ENCODE assay signal across 16 cellular contexts in the genomic region with DNA sequence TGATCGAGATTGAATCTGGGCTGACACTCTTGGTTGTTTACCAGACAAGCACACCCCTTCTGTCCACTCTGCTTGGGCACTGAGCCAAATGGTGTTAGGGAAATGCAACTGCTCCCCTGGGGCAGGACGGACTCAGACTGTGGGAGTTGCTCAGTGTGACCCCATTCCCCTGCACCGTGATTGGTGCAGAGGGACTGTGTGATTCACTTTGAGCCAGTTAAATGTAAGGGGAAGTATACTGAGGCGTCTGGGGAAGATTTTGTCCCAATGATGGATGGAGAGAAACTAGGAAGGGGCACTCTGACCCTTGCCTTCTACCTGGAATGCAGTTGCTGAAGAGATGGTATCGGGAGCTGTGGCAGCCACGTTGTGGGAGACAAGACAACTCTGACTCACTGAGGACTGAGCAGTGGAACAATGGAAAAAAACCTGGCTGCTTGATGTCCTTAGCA.
DNase-seq lines count a peak whose midpoint lies in the region; ATAC-seq and TF ChIP-seq lines count a peak whose summit lies in the region.
"Had no signal": no experiment of that assay in that cellular context is flagged by ENCODE, and none has a peak within 500 bp of the region (broad histone marks: within the 10 kb centered on the region; RNA-seq: fewer than 3 reads in every experiment).

No MANE protein-coding gene starts in this region.

- H2AK9ac ChIP-seq in IMR-90 (replicated peaks; ENCODE audit: low read depth, low read length, poor library complexity): no peak overlapping the region

- peak overlapping the region; percentile 67 for H3K4ac ChIP-seq in IMR-90 (ENCODE audit: low read depth, low read length)

- H4K20me1 ChIP-seq in IMR-90 (ENCODE audit: insufficient read depth, low read length): no peaks in the 10 kb centered on the region
- no peaks in the 10 kb centered on the region for H4K20me1 ChIP-seq in osteoblast (ENCODE audit: insufficient read depth, low read length)
- H4K20me1 ChIP-seq in PC-3 (ENCODE audit: low read length): no peaks in the 10 kb centered on the region

- WGBS in IMR-90 (ENCODE audit: extremely low coverage in 2 of 2, insufficient read length in 1 of 2), 2 experiments: 60% methylated on average over 1 of the region's 6 CpGs; no CpG with 5 or more reads in 1 of the 2 experiments
- WGBS in heart right ventricle, 2 donors: 52 to 67% methylated on average over 6 of the region's 6 CpGs

- no peak for DNase-seq in IMR-90
- peak; percentile 50 to 75 for DNase-seq in heart right ventricle
- no peak for DNase-seq in osteoblast (ENCODE audit: insufficient read length, low spot score, missing footprints)
- DNase-seq in PC-3: no peak
- no peak for DNase-seq in stimulated activated CD4-positive, alpha-beta T cell treated with anti-CD3 and anti-CD28 coated beads, Interleukin-1b, Interleukin-23, amount 100 ng/mL, for 48 hours
- DNase-seq: activated effector memory CD4-positive, alpha-beta T cell treated with anti-CD3 and anti-CD28 coated beads, Interleukin-2, amount 50 U/mL, for 16 hours; NCI-H1048; NCI-H226; stimulated activated naive CD4-positive, alpha-beta T cell treated with Interleukin-2 at 50 U/mL for 16 hours; uterus had no signal

- intact Hi-C loops in IMR-90 (cut with micrococcal nuclease) (no loop called here), heart right ventricle (cut with DNase I) (no loop called here), PC-3 (cut with micrococcal nuclease) (no loop called here)

- H3K18ac ChIP-seq in IMR-90 (ENCODE audit: low read depth, low read length): peak overlapping the region; percentile 17; the same call in 1 of the 2 replicates

- H3K4me2 ChIP-seq in IMR-90 (ENCODE audit: low read depth, low read length) (no peak overlapping the region), osteoblast (ENCODE audit: insufficient read depth, low read length) (peak overlapping the region; percentile 8), PC-3 (ENCODE audit: low read length) (no peak overlapping the region)

- no peaks in the 10 kb centered on the region for H3K79me1 ChIP-seq in IMR-90 (ENCODE audit: low read depth in 1 of 2, low read length in 2 of 2)

- no peak overlapping the region; the same call in 1 of the 2 replicates for H3K27ac ChIP-seq in IMR-90 (ENCODE audit: insufficient read depth, low read length)
- H3K27ac ChIP-seq in heart right ventricle: no peak overlapping the region
- H3K27ac ChIP-seq in osteoblast (ENCODE audit: low read depth, low read length): no peak overlapping the region
- H3K27ac ChIP-seq in PC-3 (ENCODE audit: low read length): no peak overlapping the region
- H3K27ac ChIP-seq: neutrophil, skin epidermis, uterus had no signal

- ATAC-seq in IMR-90 (ENCODE audit: low read depth): no peak
- peak; percentile 46 to 84 (median 56) for ATAC-seq in heart right ventricle
- ATAC-seq in GM21526 (IDR thresholded peaks at IDR 0.05; ENCODE audit: low FRiP score, unreplicated experiment): no peak
- ATAC-seq in PC-3: no peak
- no peak for ATAC-seq in HG03432 (IDR thresholded peaks at IDR 0.05; ENCODE audit: unreplicated experiment)
- ATAC-seq: WTC11 had no signal

- H2AFZ ChIP-seq in IMR-90 (replicated peaks; ENCODE audit: low read length, poor library complexity) (peak overlapping the region; percentile 40), osteoblast (ENCODE audit: low read length) (no peak overlapping the region), PC-3 (ENCODE audit: low read length) (no peak overlapping the region)

- TF ChIP-seq RAD21 in IMR-90 (IDR thresholded peaks at IDR 0.05; ENCODE audit: low read length): no peak

- H4K91ac ChIP-seq in IMR-90 (ENCODE audit: insufficient read depth, low read depth, low read length): peak overlapping the region; percentile 58

- H3K36me3 ChIP-seq in IMR-90 (ENCODE audit: control insufficient read depth, insufficient read depth, low read length) (no peaks in the 10 kb centered on the region), heart right ventricle (no peaks in the 10 kb centered on the region), osteoblast (ENCODE audit: insufficient read depth, low read length) (no peaks in the 10 kb centered on the region), PC-3 (ENCODE audit: low read depth, low read length) (no peaks in the 10 kb centered on the region)
- H3K36me3 ChIP-seq: neutrophil, uterus had no signal

- peak overlapping the region; percentile 62 for H2BK120ac ChIP-seq in IMR-90 (ENCODE audit: low read depth, low read length)

- CTCF ChIA-PET in IMR-90 (lab: Yijun Ruan, JAX): no interaction called here
- CTCF ChIA-PET in PC-3 (lab: Charles Lee): no interaction called here

- no peaks in the 10 kb centered on the region for H3K9me3 ChIP-seq in IMR-90 (ENCODE audit: control insufficient read depth, insufficient read depth, low read length)
- H3K9me3 ChIP-seq in heart right ventricle: peaks cover 0 to 1% (median 0%) of the 10 kb centered on the region in 11 donors
- no peaks in the 10 kb centered on the region for H3K9me3 ChIP-seq in osteoblast (ENCODE audit: low read depth, low read length)
- H3K9me3 ChIP-seq in PC-3 (ENCODE audit: low read length): no peaks in the 10 kb centered on the region
- H3K9me3 ChIP-seq: neutrophil, uterus had no signal

- H3K56ac ChIP-seq in IMR-90 (ENCODE audit: extremely low read depth, insufficient read depth, low read length): no peak overlapping the region

- peak overlapping the region in 1 of 2 experiments; percentile 12; a peak in 1 of 4 replicates for H4K8ac ChIP-seq in IMR-90 (ENCODE audit: low read depth in 2 of 2, low read length in 2 of 2)

- no peak overlapping the region for H2BK5ac ChIP-seq in IMR-90 (ENCODE audit: low read depth, low read length, poor library complexity, severe bottlenecking)

- peak overlapping the region; percentile 53 for H2BK20ac ChIP-seq in IMR-90 (ENCODE audit: low read depth, low read length)

- BruUV-seq in IMR-90 (replicated peaks; lab: Mats Ljungman, UMichigan): no TSS peak
- BruUV-seq in PC-3 (replicated peaks; lab: Mats Ljungman, UMichigan): no TSS peak

- in situ Hi-C loops in IMR-90 (cut with MboI; ENCODE audit: low sequenced_read_pairs): no loop called here

- peaks cover 12% of the 10 kb centered on the region for H3K4me1 ChIP-seq in IMR-90 (ENCODE audit: control insufficient read depth, insufficient read depth, low read length)
- peaks cover 0 to 23% (median 4%) of the 10 kb centered on the region in 9 donors for H3K4me1 ChIP-seq in heart right ventricle
- no peaks in the 10 kb centered on the region for H3K4me1 ChIP-seq in osteoblast (ENCODE audit: insufficient read depth, low read length)
- H3K4me1 ChIP-seq in PC-3 (ENCODE audit: insufficient read depth, low read length): no peaks in the 10 kb centered on the region
- H3K4me1 ChIP-seq: uterus had no signal

- H4K5ac ChIP-seq in IMR-90 (ENCODE audit: low read depth, low read length): no peak overlapping the region; the same call in 1 of the 2 replicates

- peak overlapping the region; percentile 43 for H2AK5ac ChIP-seq in IMR-90 (ENCODE audit: low read depth, low read length)

- no peak overlapping the region for H3K23ac ChIP-seq in IMR-90 (ENCODE audit: low read depth, low read length)

- TF ChIP-seq CTCF in IMR-90 (conservative IDR thresholded peaks at IDR 0.05; ENCODE audit: low read depth, low read length): no peak
- no peak for TF ChIP-seq CTCF in heart right ventricle (IDR thresholded peaks at IDR 0.05)
- no peak for TF ChIP-seq CTCF in osteoblast (IDR thresholded peaks at IDR 0.05; ENCODE audit: extremely low read depth, low read depth, low read length)
- no peak for TF ChIP-seq CTCF in PC-3 (conservative IDR thresholded peaks at IDR 0.05; ENCODE audit: low read depth, low read length)

- H3F3A ChIP-seq in PC-3 (ENCODE audit: low read length, unreplicated experiment): no peaks in the 10 kb centered on the region

- dilution Hi-C loops in IMR-90 (cut with HindIII; ENCODE audit: low sequenced_read_pairs, unreplicated experiment): no loop called here

- no peak for TF ChIP-seq POLR2A in IMR-90 (IDR thresholded peaks at IDR 0.05; ENCODE audit: low read depth, low read length)

- H3K9me1 ChIP-seq in IMR-90 (ENCODE audit: insufficient read depth, low read length): peaks cover 2% of the 10 kb centered on the region; the same call in 1 of the 2 replicates

- H2BK15ac ChIP-seq in IMR-90 (ENCODE audit: low read depth, low read length): peak overlapping the region; percentile 32; the same call in 1 of the 3 replicates

- H3K4me3 ChIP-seq in IMR-90 (ENCODE audit: insufficient read depth, low read depth, low read length) (no peak overlapping the region), heart right ventricle (no peak overlapping the region), osteoblast (ENCODE audit: insufficient read depth, low read length) (no peak overlapping the region), PC-3 (ENCODE audit: low read length) (no peak overlapping the region)
- H3K4me3 ChIP-seq: skin epidermis, uterus had no signal

- no peaks in the 10 kb centered on the region for H3K79me2 ChIP-seq in osteoblast (ENCODE audit: insufficient read depth, low read length)
- no peaks in the 10 kb centered on the region for H3K79me2 ChIP-seq in PC-3 (ENCODE audit: low read length)

- no peaks in the 10 kb centered on the region for H3K9me2 ChIP-seq in PC-3 (replicated peaks; ENCODE audit: low read length)

- 0 out of 2 replicates have a peak overlapping the region, but pooled peaks have one; percentile 44 for H3K14ac ChIP-seq in IMR-90 (replicated peaks; ENCODE audit: low read depth, low read length)

- H3K9ac ChIP-seq in IMR-90 (ENCODE audit: low read depth, low read length): no peak overlapping the region
- no peak overlapping the region for H3K9ac ChIP-seq in PC-3 (ENCODE audit: low read length)

- POLR2A ChIA-PET in IMR-90 (lab: Charles Lee; ENCODE audit: unreplicated experiment) (no interaction called here), PC-3 (lab: Charles Lee; ENCODE audit: unreplicated experiment) (no interaction called here)

- H3K27me3 ChIP-seq in IMR-90 (ENCODE audit: control insufficient read depth, insufficient read depth, low read length) (no peaks in the 10 kb centered on the region), heart right ventricle (no peaks in the 10 kb centered on the region), osteoblast (ENCODE audit: insufficient read depth, low read length) (no peaks in the 10 kb centered on the region), PC-3 (ENCODE audit: low read length) (no peaks in the 10 kb centered on the region)
- H3K27me3 ChIP-seq: neutrophil, uterus had no signal

TF ChIP-seq in PFSK-1, 5 proteins besides CTCF, POLR2A, EP300 and RAD21:
- TF ChIP-seq TAF1 (IDR thresholded peaks at IDR 0.05; ENCODE audit: borderline replicate concordance, insufficient read depth, low read length): no peak
- peak; percentile 79 for TF ChIP-seq FOXP2 (optimal IDR thresholded peaks at IDR 0.05; ENCODE audit: borderline replicate concordance, extremely low read depth, extremely low read length, insufficient read depth)

Comparison
In these comparisons a context has a peak if more than half of its experiments do, and no peak if none do; other contexts are left out.
1. ATAC-seq: peak in heart right ventricle (8 of 8); none in IMR-90 (single experiment), GM21526 (single experiment), PC-3 (single experiment) and HG03432 (single experiment).
2. DNase-seq: peak in heart right ventricle (2 of 2); none in IMR-90 (single experiment), osteoblast (single experiment), PC-3 (single experiment) and stimulated activated CD4-positive, alpha-beta T cell treated with anti-CD3 and anti-CD28 coated beads, Interleukin-1b, Interleukin-23, amount 100 ng/mL, for 48 hours (single experiment).